In the genomic region with DNA sequence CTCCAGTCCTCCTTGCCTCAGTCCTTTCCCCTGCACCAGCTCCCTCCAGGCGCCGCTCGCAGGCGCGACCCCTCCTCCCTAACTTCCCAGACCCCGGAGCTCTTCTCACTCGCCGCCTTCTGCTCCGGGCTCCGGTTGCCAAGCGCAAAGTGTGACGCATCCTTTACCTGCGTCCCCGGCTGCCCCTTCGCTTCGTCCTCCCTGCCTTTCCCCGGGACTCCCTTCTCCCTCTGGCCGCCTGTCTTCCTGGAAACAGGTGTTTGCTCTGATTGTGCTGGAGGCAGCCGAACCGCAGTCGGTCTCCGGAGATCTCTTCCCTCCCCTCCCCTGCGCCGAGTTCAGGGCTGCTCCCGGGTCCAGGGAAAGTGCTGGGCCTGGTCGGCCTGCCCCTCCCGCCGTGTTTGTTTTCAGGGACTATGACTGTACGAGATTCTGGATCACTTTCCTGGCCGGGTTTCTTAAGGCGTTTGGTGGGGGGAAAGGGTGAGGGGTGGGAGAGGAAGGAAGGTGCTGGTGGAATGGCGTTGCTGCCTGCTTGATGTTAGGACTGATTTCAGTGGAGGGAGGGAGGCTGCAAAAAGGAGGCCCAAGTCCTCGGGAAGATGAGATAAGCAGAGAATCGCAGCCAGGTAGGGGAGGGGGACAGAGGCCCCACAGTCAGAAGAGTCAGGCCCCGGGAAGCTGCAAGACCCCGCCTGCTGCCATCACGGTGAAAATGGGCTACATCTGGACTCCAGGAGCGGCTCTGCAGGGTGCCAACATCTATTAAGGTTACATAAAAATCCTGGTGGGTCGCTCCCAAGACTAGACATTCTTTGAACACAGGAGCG, we compare ENCODE assay signal across 1 cellular context.
TF ChIP-seq lines count a peak whose summit lies in the region.

No MANE protein-coding gene starts in this region.

TF ChIP-seq in HEK293, 187 proteins besides CTCF, POLR2A, EP300 and RAD21 (continued from another document):
- TF ChIP-seq, protein P1, sequence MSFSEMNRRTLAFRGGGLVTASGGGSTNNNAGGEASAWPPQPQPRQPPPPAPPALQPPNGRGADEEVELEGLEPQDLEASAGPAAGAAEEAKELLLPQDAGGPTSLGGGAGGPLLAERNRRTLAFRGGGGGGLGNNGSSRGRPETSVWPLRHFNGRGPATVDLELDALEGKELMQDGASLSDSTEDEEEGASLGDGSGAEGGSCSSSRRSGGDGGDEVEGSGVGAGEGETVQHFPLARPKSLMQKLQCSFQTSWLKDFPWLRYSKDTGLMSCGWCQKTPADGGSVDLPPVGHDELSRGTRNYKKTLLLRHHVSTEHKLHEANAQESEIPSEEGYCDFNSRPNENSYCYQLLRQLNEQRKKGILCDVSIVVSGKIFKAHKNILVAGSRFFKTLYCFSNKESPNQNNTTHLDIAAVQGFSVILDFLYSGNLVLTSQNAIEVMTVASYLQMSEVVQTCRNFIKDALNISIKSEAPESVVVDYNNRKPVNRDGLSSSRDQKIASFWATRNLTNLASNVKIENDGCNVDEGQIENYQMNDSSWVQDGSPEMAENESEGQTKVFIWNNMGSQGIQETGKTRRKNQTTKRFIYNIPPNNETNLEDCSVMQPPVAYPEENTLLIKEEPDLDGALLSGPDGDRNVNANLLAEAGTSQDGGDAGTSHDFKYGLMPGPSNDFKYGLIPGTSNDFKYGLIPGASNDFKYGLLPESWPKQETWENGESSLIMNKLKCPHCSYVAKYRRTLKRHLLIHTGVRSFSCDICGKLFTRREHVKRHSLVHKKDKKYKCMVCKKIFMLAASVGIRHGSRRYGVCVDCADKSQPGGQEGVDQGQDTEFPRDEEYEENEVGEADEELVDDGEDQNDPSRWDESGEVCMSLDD (tag by site-specific recombination; IDR thresholded peaks at IDR 0.05), result no peak
- TF ChIP-seq ZNF513 (tag by site-specific recombination; IDR thresholded peaks at IDR 0.05) (no peak), SCRT1 (tag by site-specific recombination; IDR thresholded peaks at IDR 0.05; ENCODE audit: borderline replicate concordance) (peak; percentile 28; the same call in 1 of the 2 replicates), ZNF266 (tag by site-specific recombination; IDR thresholded peaks at IDR 0.05; ENCODE audit: low read depth) (no peak), MYNN (tag by site-specific recombination; IDR thresholded peaks at IDR 0.05; ENCODE audit: borderline replicate concordance) (no peak), ZNF2 (tag by site-specific recombination; IDR thresholded peaks at IDR 0.05) (peak; percentile 39; the same call in 1 of the 2 replicates), ZNF335 (tag by site-specific recombination; conservative IDR thresholded peaks at IDR 0.05) (peak; percentile 92), ZBTB21 (tag by site-specific recombination; IDR thresholded peaks at IDR 0.05) (no peak), ZBTB20 (tag by site-specific recombination; IDR thresholded peaks at IDR 0.05) (peak; percentile 97), GLIS1 (tag by site-specific recombination; IDR thresholded peaks at IDR 0.05) (peak; percentile 73), YY2 (tag by site-specific recombination; IDR thresholded peaks at IDR 0.05) (0 out of 2 replicates have a peak, but pooled peaks have one; percentile 19), ZBTB17 (tag by site-specific recombination; IDR thresholded peaks at IDR 0.05) (0 out of 2 replicates have a peak, but pooled peaks have one; percentile 30), SCRT2 (tag by site-specific recombination; IDR thresholded peaks at IDR 0.05) (peak; percentile 73), ZNF777 (tag by site-specific recombination; IDR thresholded peaks at IDR 0.05; ENCODE audit: borderline replicate concordance) (peak; percentile 1; the same call in 1 of the 2 replicates), GLIS2 (tag by site-specific recombination; IDR thresholded peaks at IDR 0.05) (peak; percentile 22; the same call in 1 of the 2 replicates), TRIM28 (IDR thresholded peaks at IDR 0.05; ENCODE audit: borderline replicate concordance, low read length) (no peak), ZNF670 (tag by site-specific recombination; IDR thresholded peaks at IDR 0.05; ENCODE audit: low read depth) (no peak), ZNF398 (tag by site-specific recombination; IDR thresholded peaks at IDR 0.05) (peak; percentile 99), SP7 (tag by site-specific recombination; IDR thresholded peaks at IDR 0.05) (no peak), PATZ1 (tag by site-specific recombination; IDR thresholded peaks at IDR 0.05) (peak; percentile 29; the same call in 1 of the 2 replicates), ZNF366 (tag by site-specific recombination; conservative IDR thresholded peaks at IDR 0.05) (0 out of 2 replicates have a peak, but pooled peaks have one; percentile 24), ZNF302 (tag by site-specific recombination; IDR thresholded peaks at IDR 0.05; ENCODE audit: low read depth) (no peak), ZNF791 (tag by site-specific recombination; IDR thresholded peaks at IDR 0.05) (no peak), PRDM10 (tag by site-specific recombination; IDR thresholded peaks at IDR 0.05) (no peak), REPIN1 (tag by site-specific recombination; IDR thresholded peaks at IDR 0.05; ENCODE audit: low read depth) (no peak), ZBTB8A (tag by site-specific recombination; IDR thresholded peaks at IDR 0.05) (peak; percentile 41; the same call in 1 of the 2 replicates), ZNF341 (tag by site-specific recombination; IDR thresholded peaks at IDR 0.05; ENCODE audit: low read depth) (peak; percentile 98), ZNF391 (tag by site-specific recombination; IDR thresholded peaks at IDR 0.05; ENCODE audit: borderline replicate concordance, low read depth) (no peak), BCL11B (tag by site-specific recombination; IDR thresholded peaks at IDR 0.05; ENCODE audit: low read depth) (no peak), MZF1 (tag by site-specific recombination; IDR thresholded peaks at IDR 0.05; ENCODE audit: borderline replicate concordance) (no peak), PRDM1 (tag by site-specific recombination; IDR thresholded peaks at IDR 0.05) (peak; percentile 80), SALL2 (tag by site-specific recombination; IDR thresholded peaks at IDR 0.05; ENCODE audit: borderline replicate concordance) (no peak), ZNF600 (tag by site-specific recombination; IDR thresholded peaks at IDR 0.05) (0 out of 2 replicates have a peak, but pooled peaks have one; percentile 70), ZNF324 (tag by site-specific recombination; IDR thresholded peaks at IDR 0.05) (no peak), ZNF549 (tag by site-specific recombination; IDR thresholded peaks at IDR 0.05) (no peak), GLI4 (tag by site-specific recombination; IDR thresholded peaks at IDR 0.05) (0 out of 2 replicates have a peak, but pooled peaks have one; percentile 26), ZNF354C (tag by site-specific recombination; IDR thresholded peaks at IDR 0.05; ENCODE audit: borderline replicate concordance, low read depth) (no peak), RBAK (tag by site-specific recombination; IDR thresholded peaks at IDR 0.05) (no peak)
- TF ChIP-seq, protein P2, sequence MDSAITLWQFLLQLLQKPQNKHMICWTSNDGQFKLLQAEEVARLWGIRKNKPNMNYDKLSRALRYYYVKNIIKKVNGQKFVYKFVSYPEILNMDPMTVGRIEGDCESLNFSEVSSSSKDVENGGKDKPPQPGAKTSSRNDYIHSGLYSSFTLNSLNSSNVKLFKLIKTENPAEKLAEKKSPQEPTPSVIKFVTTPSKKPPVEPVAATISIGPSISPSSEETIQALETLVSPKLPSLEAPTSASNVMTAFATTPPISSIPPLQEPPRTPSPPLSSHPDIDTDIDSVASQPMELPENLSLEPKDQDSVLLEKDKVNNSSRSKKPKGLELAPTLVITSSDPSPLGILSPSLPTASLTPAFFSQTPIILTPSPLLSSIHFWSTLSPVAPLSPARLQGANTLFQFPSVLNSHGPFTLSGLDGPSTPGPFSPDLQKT (IDR thresholded peaks at IDR 0.05; ENCODE audit: borderline replicate concordance, low read depth, low read length), result no peak
